9 cellular contexts compared by ENCODE assay signal in genomic region chr2:189751080-189751658, GRCh38. TPM values are rescaled to one million over a fixed set of nuclear protein-coding genes. Genes with fewer than 3 reads are reported as not detected.
DNase-seq lines count a peak whose midpoint lies in the region; ATAC-seq, FAIRE-seq and TF ChIP-seq lines count a peak whose summit lies in the region.
"Had no signal": no experiment of that assay in that cellular context is flagged by ENCODE, and none has a peak within 500 bp of the region (broad histone marks: within the 10 kb centered on the region; RNA-seq: fewer than 3 reads in every experiment).

No MANE protein-coding gene starts in this region.

- H3K4me3 ChIP-seq in cardiac fibroblast (replicated peaks in 1 of 2; ENCODE audit: low read depth in 2 of 2, low read length in 2 of 2): no peak overlapping the region

- no peaks in the 10 kb centered on the region for H3K27me3 Mint-ChIP-seq in memory B cell

- TF ChIP-seq CTCF in AG09319 (IDR thresholded peaks at IDR 0.05; ENCODE audit: low read depth, low read length): peak; percentile 66
- TF ChIP-seq CTCF in cardiac fibroblast (IDR thresholded peaks at IDR 0.05; ENCODE audit: low read depth, low read length): peak; percentile 84

- peaks cover 10% of the 10 kb centered on the region for H3K36me3 Mint-ChIP-seq in memory B cell

- no peak for DNase-seq in AG09319 (ENCODE audit: extremely low read depth, low read depth)
- peak; percentile 24 for DNase-seq in G401 (ENCODE audit: low spot score)
- DNase-seq in SK-MEL-5 (ENCODE audit: low read depth, low spot score): peak; percentile 76
- peak; percentile 40 to 55 for DNase-seq in cardiac fibroblast (ENCODE audit: low read depth in 2 of 2)
- DNase-seq in memory B cell (ENCODE audit: low spot score in 2 of 2): peak; percentile 16
- peak; percentile 35 for DNase-seq in urothelium cell line (ENCODE audit: low spot score)

- H3K4me1 Mint-ChIP-seq in memory B cell: no peaks in the 10 kb centered on the region

- in situ Hi-C loops in G401 (cut with HindIII; ENCODE audit: low sequenced_read_pairs): no loop called here
- in situ Hi-C loops in SK-MEL-5 (cut with HindIII; ENCODE audit: low pct_unique_long_range_greater_than_20kb, low sequenced_read_pairs): no loop called here

- peak overlapping the region; percentile 80 for H3K27ac Mint-ChIP-seq in memory B cell
- H3K27ac Mint-ChIP-seq: T-helper 1 cell treated with Interleukin-12 subunit alpha and Interleukin-12 subunit beta and Interleukin-4 antibody, amounts not matched to agents 30 μg/mL and 1 μg/mL, for 36 hours had no signal

- peak; percentile 59 for ATAC-seq in HG03280 (IDR thresholded peaks at IDR 0.05; ENCODE audit: unreplicated experiment)
- ATAC-seq in memory B cell (ENCODE audit: low read depth): peak; percentile 70
- ATAC-seq in HG02610 (IDR thresholded peaks at IDR 0.05; ENCODE audit: unreplicated experiment): no peak

- no peak for FAIRE-seq in urothelium cell line (lab: Jason Lieb, UNC)

- H3K9me3 Mint-ChIP-seq in memory B cell: no peaks in the 10 kb centered on the region
- H3K9me3 Mint-ChIP-seq: T-helper 1 cell treated with Interleukin-12 subunit alpha and Interleukin-12 subunit beta and Interleukin-4 antibody, amounts not matched to agents 30 μg/mL and 1 μg/mL, for 36 hours had no signal

- no peak overlapping the region for H3K4me3 Mint-ChIP-seq in memory B cell
- H3K4me3 Mint-ChIP-seq: T-helper 1 cell treated with Interleukin-12 subunit alpha and Interleukin-12 subunit beta and Interleukin-4 antibody, amounts not matched to agents 30 μg/mL and 1 μg/mL, for 36 hours had no signal

RNA-seq across cellular contexts. Expression of gene OSGEPL1, which starts 11.4 kb away (rescaled TPM):
- 7.6 and 8.6 TPM in 2 replicates for total RNA-seq in G401 (2014; rRNA removed; shearing (Covaris generic))
- 27.4 and 32.3 TPM in 2 replicates for total RNA-seq in SK-MEL-5 (2014; rRNA removed; shearing (Covaris generic))
- polyA plus RNA-seq in SK-MEL-5 (2015; cell fraction: cytosol; rRNA removed): 15.5 and 16.2 TPM in 2 replicates
- 35.1 and 49.4 TPM in 2 replicates for polyA plus RNA-seq in SK-MEL-5 (2015; cell fraction: nucleus; rRNA removed)

RNA-seq across cellular contexts. Expression of gene ORMDL1, which starts 33.0 kb away (rescaled TPM):
- total RNA-seq in G401 (2014; rRNA removed; shearing (Covaris generic)): 39.1 and 63.5 TPM in 2 replicates
- total RNA-seq in SK-MEL-5 (2014; rRNA removed; shearing (Covaris generic)): 80.6 and 90.7 TPM in 2 replicates
- polyA plus RNA-seq in SK-MEL-5 (2015; cell fraction: cytosol; rRNA removed): 41.3 and 43.4 TPM in 2 replicates
- 493 and 563 TPM in 2 replicates for polyA plus RNA-seq in SK-MEL-5 (2015; cell fraction: nucleus; rRNA removed)

RNA-seq across cellular contexts. Expression of gene PMS1, which starts 33.1 kb away (rescaled TPM):
- 25.2 and 28.2 TPM in 2 replicates for total RNA-seq in G401 (2014; rRNA removed; shearing (Covaris generic))
- total RNA-seq in SK-MEL-5 (2014; rRNA removed; shearing (Covaris generic)): 13.6 and 15.9 TPM in 2 replicates
- 7.9 and 11.0 TPM in 2 replicates for polyA plus RNA-seq in SK-MEL-5 (2015; cell fraction: cytosol; rRNA removed)
- 32.8 and 36.4 TPM in 2 replicates for polyA plus RNA-seq in SK-MEL-5 (2015; cell fraction: nucleus; rRNA removed)
